25 cellular contexts compared by ENCODE assay signal in genomic region chr5:57106661-57107060, GRCh38.
"Had no signal": no experiment of that assay in that cellular context is flagged by ENCODE, and none has a peak within 500 bp of the region (broad histone marks: within the 10 kb centered on the region; RNA-seq: fewer than 3 reads in every experiment).

No MANE protein-coding gene starts in this region.

- H3K27me3 ChIP-seq: brain microvascular endothelial cell, dorsolateral prefrontal cortex had no signal

- DNase-seq: activated CD4-positive, alpha-beta memory T cell treated with anti-CD3 and anti-CD28 coated beads, Interleukin-2, amount 10 ng/mL, durations not matched to agents 7 days and 5 days; activated CD4-positive, alpha-beta T cell treated with anti-CD3 and anti-CD28 coated beads for 1 hour; activated CD4-positive, alpha-beta T cell treated with anti-CD3 and anti-CD28 coated beads for 4 hours; activated CD4-positive, alpha-beta T cell treated with anti-CD3 and anti-CD28 coated beads, Interleukin-2, amount 10 ng/mL, durations not matched to agents 7 days and 5 days; activated CD4-positive, alpha-beta T cell treated with anti-CD3 and anti-CD28 coated beads, Interleukin-2, amount 50 U/mL, for 4 hours; activated CD8-positive, alpha-beta memory T cell treated with anti-CD3 and anti-CD28 coated beads, Interleukin-2, amount 50 U/mL, for 48 hours; activated effector memory CD4-positive, alpha-beta T cell treated with Interleukin-2 at 50 U/mL for 16 hours; activated gamma-delta T cell treated with Interleukin-2 at 50 U/mL for 16 hours; activated naive CD4-positive, alpha-beta T cell treated with anti-CD3 and anti-CD28 coated beads, Interleukin-2, amount 50 U/mL, for 16 hours; activated naive CD4-positive, alpha-beta T cell treated with Interleukin-2 at 50 U/mL for 16 hours; activated T-cell treated with anti-CD3 and anti-CD28 coated beads, Interleukin-2, amount 50 U/mL, for 4 hours; amniotic stem cell; anterior cingulate cortex; brain microvascular endothelial cell; dorsolateral prefrontal cortex; effector memory CD4-positive, alpha-beta T cell; endodermal cell; foreskin fibroblast; head of caudate nucleus; T-helper 2 cell had no signal

- H3K4me3 ChIP-seq: coronary artery, dorsolateral prefrontal cortex had no signal

- ATAC-seq: activated T-cell treated with anti-CD3 and anti-CD28 coated beads, Interleukin-2, amount 50 U/mL, for 4 hours; activated T-helper 17 cell treated with anti-CD3 and anti-CD28 coated beads, Interleukin-2, amount 50 U/mL, for 72 hours; esophagus mucosa; WTC11 had no signal

- H3K27ac ChIP-seq: brain microvascular endothelial cell, coronary artery, dorsolateral prefrontal cortex, VCaP had no signal

- H3K36me3 ChIP-seq: brain microvascular endothelial cell had no signal
